ENCODE assay signal across 18 cellular contexts in genomic region chr9:131805803-131806202, GRCh38.
A peak's percentile ranks its signal among the peaks of the same experiment; 100 is the strongest.
DNase-seq lines count a peak whose midpoint lies in the region; FAIRE-seq and TF ChIP-seq lines count a peak whose summit lies in the region.
"Had no signal": no experiment of that assay in that cellular context is flagged by ENCODE, and none has a peak within 500 bp of the region (broad histone marks: within the 10 kb centered on the region; RNA-seq: fewer than 3 reads in every experiment).

No MANE protein-coding gene starts in this region.

- no peaks in the 10 kb centered on the region; the same call in 1 of the 2 replicates for H3K23me2 ChIP-seq in H1 (ENCODE audit: low read depth, low read length)

- no peaks in the 10 kb centered on the region for H4K20me1 ChIP-seq in H1 (replicated peaks in 1 of 2; ENCODE audit: control insufficient read depth in 1 of 2, insufficient read depth in 2 of 2, low read length in 2 of 2)

- TF ChIP-seq POLR2A in H1 (IDR thresholded peaks at IDR 0.05; ENCODE audit: control extremely low read depth in 1 of 2, low read depth in 2 of 2, low read length in 2 of 2) = no peak

- CTCF ChIA-PET in H1 (lab: Charles Lee; ENCODE audit: partially characterized antibody) = interaction anchor here (0.7 to 4.1 kb wide), 4 partner anchors 9 to 37 kb away, joined by 3 to 24 read pairs (median 3); no protein-coding TSS in a partner anchor

- peak overlapping the region; percentile 21 for H2BK15ac ChIP-seq in H1 (ENCODE audit: low read length)
- no peak overlapping the region for H2BK15ac ChIP-seq in neuronal stem cell (ENCODE audit: low read length)

- DNase-seq in RPMI8226 (peak; percentile 40), H1 (ENCODE audit: low read depth in 1 of 2, low spot score in 2 of 2) (no peak), neuronal stem cell (ENCODE audit: low spot score) (no peak), CD14-positive monocyte (ENCODE audit: low spot score) (no peak), SKM-1 treated with dmso at 0.1 percent for 144 hours (lab: John Stamatoyannopoulos, UW; ENCODE audit: unreplicated experiment) (no peak)
- no peak for DNase-seq in stimulated activated CD8-positive, alpha-beta memory T cell treated with anti-CD3 and anti-CD28 coated beads, Interleukin-4, amount 100 ng/mL, for 48 hours
- DNase-seq: ACHN; BE2C; C1 segment of cervical spinal cord; Caco-2; CD4-positive, alpha-beta T cell; GM23248; H7 had no signal

- H3K27ac ChIP-seq in H1 (ENCODE audit: low read depth, low read length) (no peak overlapping the region), neuronal stem cell (replicated peaks; ENCODE audit: low read length) (no peak overlapping the region)
- H3K27ac ChIP-seq: GM23248 had no signal

- H2BK5ac ChIP-seq in H1 (ENCODE audit: low read depth, low read length) = peak overlapping the region; percentile 84; the same call in 1 of the 2 replicates
- H2BK5ac ChIP-seq in neuronal stem cell (ENCODE audit: low read length) = no peak overlapping the region

- FAIRE-seq in H1 (lab: Jason Lieb, UNC) = no peak
- FAIRE-seq: A204.1, D721Med, G401.6, GM12891, GM18507 had no signal

- H4K91ac ChIP-seq in H1 (replicated peaks; ENCODE audit: insufficient read length, low read length) (peak overlapping the region; percentile 12), neuronal stem cell (ENCODE audit: low read depth, low read length, poor library complexity) (no peak overlapping the region)

- H3K4me2 ChIP-seq in H1 (ENCODE audit: insufficient read depth in 1 of 2, low read depth in 2 of 2, low read length in 2 of 2) (peak overlapping the region in 1 of 2 experiments; percentile 75; a peak in 1 of 4 replicates), neuronal stem cell (ENCODE audit: insufficient read depth, low read length, poor library complexity, severe bottlenecking) (no peak overlapping the region)

- H2BK12ac ChIP-seq in H1 (ENCODE audit: low read depth, low read length) (peak overlapping the region; percentile 88; the same call in 1 of the 2 replicates), neuronal stem cell (ENCODE audit: low read length) (peak overlapping the region; percentile 46)

- H3K23ac ChIP-seq in H1 (ENCODE audit: insufficient read length) (no peak overlapping the region), neuronal stem cell (ENCODE audit: low read depth, low read length, poor library complexity) (no peak overlapping the region)

- H2BK120ac ChIP-seq in H1 (replicated peaks; ENCODE audit: low read depth, low read length) = no peak overlapping the region
- H2BK120ac ChIP-seq in neuronal stem cell (ENCODE audit: low read depth, low read length) = no peak overlapping the region

- no peaks in the 10 kb centered on the region for H3K79me2 ChIP-seq in H1 (ENCODE audit: control insufficient read depth in 1 of 2, insufficient read depth in 2 of 2, low read length in 2 of 2)

- H3K14ac ChIP-seq in H1 (ENCODE audit: insufficient read length) = no peak overlapping the region
- no peak overlapping the region for H3K14ac ChIP-seq in neuronal stem cell (ENCODE audit: low read length)

- TF ChIP-seq CTCF in H1 (IDR thresholded peaks at IDR 0.05; ENCODE audit: control extremely low read depth in 1 of 3, insufficient read depth in 1 of 3, low read depth in 1 of 3, low read length in 3 of 3) (no peak), CD14-positive monocyte (IDR thresholded peaks at IDR 0.05) (no peak)

- 87% methylated on average over 8 of the region's 8 CpGs; no CpG with 5 or more reads in 1 of the 2 experiments for WGBS in H1 (ENCODE audit: extremely low coverage in 1 of 2, insufficient coverage in 1 of 2, insufficient read length in 1 of 2, insufficient replicate concordance in 2 of 2, low coverage in 1 of 2, low lambda C conversion rate in 2 of 2, missing lambda C conversion rate in 1 of 2), 2 experiments
- WGBS in neuronal stem cell (ENCODE audit: extremely low coverage in 2 of 2, insufficient read length in 2 of 2, insufficient replicate concordance in 1 of 2), 2 donors = no CpG with 5 or more reads among the region's 8 CpGs

- H3K9me3 Mint-ChIP-seq in CD14-positive monocyte = peaks cover 0 to 2% (median 0%) of the 10 kb centered on the region in 7 donors
- H3K9me3 Mint-ChIP-seq: CD4-positive, alpha-beta T cell had no signal

- H2AK5ac ChIP-seq in H1 (ENCODE audit: low read depth, low read length) (peak overlapping the region; percentile 25; the same call in 1 of the 2 replicates), neuronal stem cell (ENCODE audit: low read depth, low read length) (no peak overlapping the region)

- H3K36me3 Mint-ChIP-seq in CD14-positive monocyte = no peaks in the 10 kb centered on the region

- H3K36me3 ChIP-seq in H1 (ENCODE audit: control insufficient read depth in 2 of 4, insufficient read depth in 4 of 4, low read length in 3 of 4) (no peaks in the 10 kb centered on the region), neuronal stem cell (replicated peaks in 1 of 2; ENCODE audit: control insufficient read depth in 2 of 2, insufficient read depth in 2 of 2, low read length in 2 of 2) (no peaks in the 10 kb centered on the region)
- H3K36me3 ChIP-seq: BE2C had no signal

- H3K27me3 ChIP-seq in H1 (replicated peaks in 1 of 4; ENCODE audit: control insufficient read depth in 3 of 4, extremely low read depth in 1 of 4, insufficient read depth in 3 of 4, low read length in 3 of 4) (no peaks in the 10 kb centered on the region), neuronal stem cell (ENCODE audit: control insufficient read depth in 3 of 3, insufficient read depth in 3 of 3, low read depth in 1 of 3, low read length in 3 of 3) (peaks cover 0 to 26% (median 0%) of the 10 kb centered on the region in 3 experiments)
- H3K27me3 ChIP-seq: BE2C had no signal

- intact Hi-C loops in CD14-positive monocyte (cut with micrococcal nuclease) = no loop called here

- H3K9ac ChIP-seq in H1 (replicated peaks in 1 of 4; ENCODE audit: extremely low read depth in 1 of 4, low read depth in 3 of 4, low read length in 3 of 4) = no peak overlapping the region
- H3K9ac ChIP-seq in neuronal stem cell (ENCODE audit: low read depth, low read length, poor library complexity) = no peak overlapping the region
- H3K9ac ChIP-seq: GM23248 had no signal

- H2AFZ ChIP-seq in H1 (ENCODE audit: low read length) (no peak overlapping the region), neuronal stem cell (ENCODE audit: low read length) (no peak overlapping the region)
- H2AFZ ChIP-seq: GM23248 had no signal

- no peak overlapping the region for H3K56ac ChIP-seq in H1 (replicated peaks; ENCODE audit: insufficient read length, low read depth, low read length)

- POLR2A ChIA-PET in H1 (lab: Charles Lee; ENCODE audit: partially characterized antibody) = interaction anchor here (0.8 to 2.1 kb wide), 2 partner anchors 31 to 435 kb away, joined by 3 to 4 read pairs; no protein-coding TSS in a partner anchor

- H3K27me3 Mint-ChIP-seq in CD14-positive monocyte (ENCODE audit: low read depth in 3 of 3) = peaks cover 2 to 32% (median 15%) of the 10 kb centered on the region in 3 donors

- H3K4me3 ChIP-seq in H1 (ENCODE audit: extremely low read depth in 1 of 4, insufficient read depth in 2 of 4, low read depth in 3 of 4, low read length in 4 of 4) = no peak overlapping the region
- H3K4me3 ChIP-seq in neuronal stem cell (ENCODE audit: low read length in 2 of 2) = peak overlapping the region in 1 of 2 donors; percentile 27
- H3K4me3 ChIP-seq: GM23248 had no signal

- H2BK20ac ChIP-seq in H1 (ENCODE audit: low read length) = peak overlapping the region; percentile 88; the same call in 1 of the 2 replicates

- TF ChIP-seq RAD21 in H1 (IDR thresholded peaks at IDR 0.05 in 1 of 2, conservative IDR thresholded peaks at IDR 0.05 in 1 of 2; ENCODE audit: low read depth in 2 of 2, low read length in 2 of 2) = no peak

- no peak overlapping the region for H3K4me3 Mint-ChIP-seq in CD14-positive monocyte
- H3K4me3 Mint-ChIP-seq: CD4-positive, alpha-beta T cell had no signal

- H3K4me1 ChIP-seq in H1 (replicated peaks in 1 of 4; ENCODE audit: control insufficient read depth in 3 of 4, insufficient read depth in 4 of 4, low read length in 3 of 4) (peaks cover 6 to 31% (median 20%) of the 10 kb centered on the region in 4 experiments), neuronal stem cell (ENCODE audit: control insufficient read depth in 2 of 2, insufficient read depth in 1 of 2, low read depth in 1 of 2, low read length in 2 of 2) (peaks cover 10 to 21% of the 10 kb centered on the region in 2 donors)
- H3K4me1 ChIP-seq: Caco-2 had no signal

- 0 out of 2 replicates have a peak overlapping the region, but pooled peaks have one; percentile 41 for H3K18ac ChIP-seq in H1 (ENCODE audit: extremely low read depth, low read length)
- no peak overlapping the region for H3K18ac ChIP-seq in neuronal stem cell (ENCODE audit: low read length)

- H3K4me1 Mint-ChIP-seq in CD14-positive monocyte = no peaks in the 10 kb centered on the region

- TF ChIP-seq EP300 in H1 (IDR thresholded peaks at IDR 0.05; ENCODE audit: borderline replicate concordance in 1 of 2, low read depth in 2 of 2, low read length in 2 of 2) = no peak

- H3K4ac ChIP-seq in H1 (replicated peaks; ENCODE audit: insufficient read length, low read depth, low read length) (no peak overlapping the region), neuronal stem cell (ENCODE audit: low read length) (no peak overlapping the region)

- no peaks in the 10 kb centered on the region for H3K9me3 ChIP-seq in H1 (ENCODE audit: insufficient read depth in 2 of 2, low read depth in 1 of 2, low read length in 1 of 2)
- no peaks in the 10 kb centered on the region for H3K9me3 ChIP-seq in neuronal stem cell (replicated peaks in 1 of 2; ENCODE audit: control insufficient read depth in 2 of 2, insufficient read depth in 1 of 2, low read depth in 1 of 2, low read length in 2 of 2)
- H3K9me3 ChIP-seq: BE2C, Caco-2 had no signal

- no peak overlapping the region for H4K8ac ChIP-seq in H1 (ENCODE audit: extremely low read depth, insufficient read depth, low read length)
- no peak overlapping the region for H4K8ac ChIP-seq in neuronal stem cell (ENCODE audit: low read depth, low read length)

- no peaks in the 10 kb centered on the region for H3K79me1 ChIP-seq in H1 (ENCODE audit: low read depth, low read length)
- H3K79me1 ChIP-seq in neuronal stem cell (ENCODE audit: low read depth, low read length) = no peaks in the 10 kb centered on the region

- no peak overlapping the region for H4K5ac ChIP-seq in H1 (ENCODE audit: insufficient read length, low read depth, low read length)

- H3K27ac Mint-ChIP-seq in CD14-positive monocyte = no peak overlapping the region
- H3K27ac Mint-ChIP-seq: CD4-positive, alpha-beta T cell had no signal

TF ChIP-seq in H1, 55 proteins besides CTCF, POLR2A, EP300 and RAD21 (continues in another document):
- no peak for TF ChIP-seq HDAC2 (IDR thresholded peaks at IDR 0.05; ENCODE audit: borderline replicate concordance in 1 of 2, low read depth in 2 of 2, low read length in 2 of 2)
- TF ChIP-seq NANOG (IDR thresholded peaks at IDR 0.05; ENCODE audit: insufficient read depth, low read depth, low read length, poor library complexity, severe bottlenecking) = no peak
